In the genomic region with DNA sequence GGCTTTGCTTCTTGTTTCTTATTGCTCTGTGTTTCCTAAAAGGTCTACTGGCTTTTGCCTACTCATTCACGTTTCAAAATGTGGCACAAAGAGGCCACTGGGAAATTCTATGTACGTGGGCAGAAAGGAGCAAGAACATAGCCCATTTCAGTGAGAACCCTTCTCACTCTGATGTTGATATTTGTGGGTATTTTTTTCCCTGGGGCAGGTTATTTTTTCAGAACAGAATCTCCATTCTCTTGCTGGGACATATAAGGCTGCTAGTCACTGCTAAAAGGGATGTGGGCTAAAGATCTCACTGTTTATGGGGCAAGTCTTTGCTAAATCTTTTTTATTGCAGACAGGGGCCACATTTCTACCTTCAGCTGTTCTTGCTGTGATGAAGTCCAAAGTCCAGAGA, we compare ENCODE assay signal across 24 cellular contexts. TPM values are rescaled to one million over a fixed set of nuclear protein-coding genes. Genes with fewer than 3 reads are reported as not detected.
"Had no signal": no experiment of that assay in that cellular context is flagged by ENCODE, and none has a peak within 500 bp of the region (broad histone marks: within the 10 kb centered on the region; RNA-seq: fewer than 3 reads in every experiment).

No MANE protein-coding gene starts in this region.

- H3K27ac ChIP-seq: brain microvascular endothelial cell, coronary artery, left lung, ovary, right lobe of liver, tibial nerve had no signal

- H3K4me3 Mint-ChIP-seq: activated CD4-positive, alpha-beta memory T cell treated with anti-CD3 and anti-CD28 coated beads for 36 hours; activated CD4-positive, alpha-beta T cell treated with anti-CD3 and anti-CD28 coated beads, Interleukin-2, amount 10 ng/mL, durations not matched to agents 24 days and 14 days; activated naive CD4-positive, alpha-beta T cell treated with anti-CD3 and anti-CD28 coated beads, Interleukin-2, amount 10 ng/mL, durations not matched to agents 7 days and 5 days; effector memory CD8-positive, alpha-beta T cell; natural killer cell had no signal

- H3K36me3 ChIP-seq: brain microvascular endothelial cell, heart left ventricle, left lung, ovary, right lobe of liver, tibial nerve had no signal

- H3K27me3 ChIP-seq: brain microvascular endothelial cell, heart left ventricle, left lung, ovary, right lobe of liver, tibial nerve had no signal

- H3K9me3 ChIP-seq: heart left ventricle, left lung, ovary, right lobe of liver, tibial nerve had no signal

- H3K36me3 Mint-ChIP-seq: activated CD4-positive, alpha-beta memory T cell treated with anti-CD3 and anti-CD28 coated beads for 36 hours; activated naive CD4-positive, alpha-beta T cell treated with anti-CD3 and anti-CD28 coated beads, Interleukin-2, amount 10 ng/mL, durations not matched to agents 7 days and 5 days; natural killer cell had no signal

- H3K9me3 Mint-ChIP-seq: activated CD4-positive, alpha-beta memory T cell treated with anti-CD3 and anti-CD28 coated beads for 36 hours; activated CD4-positive, alpha-beta T cell treated with anti-CD3 and anti-CD28 coated beads, Interleukin-2, amount 10 ng/mL, durations not matched to agents 24 days and 14 days; activated naive CD4-positive, alpha-beta T cell treated with anti-CD3 and anti-CD28 coated beads, Interleukin-2, amount 10 ng/mL, durations not matched to agents 7 days and 5 days; effector memory CD8-positive, alpha-beta T cell had no signal

- H3K4me3 ChIP-seq: coronary artery, heart left ventricle, left lung, lung, ovary, right lobe of liver, tibial nerve had no signal

- H3K4me1 ChIP-seq: left lung, right lobe of liver had no signal

- H3K27ac Mint-ChIP-seq: activated CD4-positive, alpha-beta memory T cell treated with anti-CD3 and anti-CD28 coated beads for 36 hours; activated CD4-positive, alpha-beta T cell treated with anti-CD3 and anti-CD28 coated beads, Interleukin-2, amount 10 ng/mL, durations not matched to agents 24 days and 14 days; activated naive CD4-positive, alpha-beta T cell treated with anti-CD3 and anti-CD28 coated beads, Interleukin-2, amount 10 ng/mL, durations not matched to agents 7 days and 5 days; effector memory CD8-positive, alpha-beta T cell; natural killer cell; progenitor cell of endocrine pancreas had no signal

- H3K27me3 Mint-ChIP-seq: activated naive CD4-positive, alpha-beta T cell treated with anti-CD3 and anti-CD28 coated beads, Interleukin-2, amount 10 ng/mL, durations not matched to agents 7 days and 5 days; progenitor cell of endocrine pancreas had no signal

- ATAC-seq: effector memory CD8-positive, alpha-beta T cell; heart left ventricle; left lung; natural killer cell; right lobe of liver had no signal

- H3K4me1 Mint-ChIP-seq: activated CD4-positive, alpha-beta T cell treated with anti-CD3 and anti-CD28 coated beads, Interleukin-2, amount 10 ng/mL, durations not matched to agents 24 days and 14 days; activated naive CD4-positive, alpha-beta T cell treated with anti-CD3 and anti-CD28 coated beads, Interleukin-2, amount 10 ng/mL, durations not matched to agents 7 days and 5 days; natural killer cell had no signal

- DNase-seq: activated CD4-positive, alpha-beta memory T cell treated with anti-CD3 and anti-CD28 coated beads for 36 hours; activated CD4-positive, alpha-beta T cell treated with anti-CD3 and anti-CD28 coated beads, Interleukin-2, amount 10 ng/mL, durations not matched to agents 24 days and 14 days; activated CD4-positive, CD25-positive, alpha-beta regulatory T cell treated with anti-CD3 and anti-CD28 coated beads, Interleukin-2, amount 50 U/mL, for 72 hours; activated CD8-positive, alpha-beta memory T cell treated with anti-CD3 and anti-CD28 coated beads, Interleukin-2, amount 50 U/mL, for 4 hours; activated gamma-delta T cell; activated naive CD4-positive, alpha-beta T cell treated with anti-CD3 and anti-CD28 coated beads, Interleukin-2, amount 10 ng/mL, durations not matched to agents 7 days and 5 days; activated T-cell treated with anti-CD3 and anti-CD28 coated beads, Interleukin-2, amount 50 U/mL, for 1 hour; amniotic stem cell; brain microvascular endothelial cell; effector memory CD8-positive, alpha-beta T cell; heart left ventricle; left lung; mesendoderm; natural killer cell; ovary; right lobe of liver; stimulated activated CD4-positive, alpha-beta T cell treated with anti-CD3 and anti-CD28 coated beads, Interleukin-2, amount 100 ng/mL, for 48 hours; stimulated activated naive CD4-positive, alpha-beta T cell treated with Interleukin-2 at 50 U/mL for 16 hours; T1000 had no signal

RNA-seq across cellular contexts. Expression of a gene that starts 27.1 kb away (rescaled TPM):
- total RNA-seq: activated CD4-positive, alpha-beta memory T cell treated with anti-CD3 and anti-CD28 coated beads for 36 hours; activated CD4-positive, alpha-beta T cell treated with anti-CD3 and anti-CD28 coated beads, Interleukin-2, amount 10 ng/mL, durations not matched to agents 24 days and 14 days; activated CD8-positive, alpha-beta memory T cell treated with anti-CD3 and anti-CD28 coated beads for 36 hours; natural killer cell had no signal
